In genomic region chr1:227758366-227758765, GRCh38 we compare ENCODE assay signal across 13 cellular contexts. TPM values are rescaled to one million over a fixed set of nuclear protein-coding genes. Genes with fewer than 3 reads are reported as not detected.
DNase-seq lines count a peak whose midpoint lies in the region; ATAC-seq and TF ChIP-seq lines count a peak whose summit lies in the region.
"Had no signal": no experiment of that assay in that cellular context is flagged by ENCODE, and none has a peak within 500 bp of the region (broad histone marks: within the 10 kb centered on the region; RNA-seq: fewer than 3 reads in every experiment).

No MANE protein-coding gene starts in this region.

- H3K27ac ChIP-seq in coronary artery, result no peak overlapping the region

- peak overlapping the region; percentile 82 for H3K27ac Mint-ChIP-seq in mesothelial cell of epicardium

- no peaks in the 10 kb centered on the region for H3K27me3 Mint-ChIP-seq in mesothelial cell of epicardium (ENCODE audit: low read depth)

- H3K4me1 Mint-ChIP-seq in mesothelial cell of epicardium, result peaks cover 20% of the 10 kb centered on the region

- H3K9me3 Mint-ChIP-seq in mesothelial cell of epicardium, result no peaks in the 10 kb centered on the region
- H3K9me3 Mint-ChIP-seq: HFFc6 had no signal

- H3K4me3 Mint-ChIP-seq in mesothelial cell of epicardium, result no peak overlapping the region

- ATAC-seq in GM19351 (IDR thresholded peaks at IDR 0.05; ENCODE audit: unreplicated experiment) (peak; percentile 72), HG03521 (IDR thresholded peaks at IDR 0.05; ENCODE audit: unreplicated experiment) (peak; percentile 44), HG03457 (IDR thresholded peaks at IDR 0.05; ENCODE audit: unreplicated experiment) (no peak)
- ATAC-seq: K562 had no signal

- peaks cover 9% of the 10 kb centered on the region for H3K36me3 Mint-ChIP-seq in mesothelial cell of epicardium

- DNase-seq in GM10266 (ENCODE audit: extremely low spot score) (peak; percentile 66), mesothelial cell of epicardium (ENCODE audit: low spot score in 2 of 2, unreplicated experiment in 2 of 2) (no peak), COLO829 (ENCODE audit: low spot score) (no peak), dedifferentiated amniotic fluid mesenchymal stem cell (ENCODE audit: extremely low spot score) (no peak), coronary artery (ENCODE audit: low spot score) (no peak)
- DNase-seq: COR-L47, heart right ventricle, HFFc6, NCI-H345 had no signal

- no peak overlapping the region for H3K4me3 ChIP-seq in coronary artery
- H3K4me3 ChIP-seq: K562 had no signal

- no peak for TF ChIP-seq CTCF in GM10266 (IDR thresholded peaks at IDR 0.05; ENCODE audit: control insufficient read depth, insufficient read depth, low read depth, missing control alignments)
- no peak for TF ChIP-seq CTCF in mesothelial cell of epicardium (IDR thresholded peaks at IDR 0.05; ENCODE audit: unreplicated experiment)
- no peak for TF ChIP-seq CTCF in coronary artery (IDR thresholded peaks at IDR 0.05)

RNA-seq across cellular contexts. Expression of gene SNAP47, which starts 23.1 kb away (rescaled TPM):
- 41.6 to 42.6 TPM (median 41.8 TPM) in 3 replicates for total RNA-seq in mesothelial cell of epicardium

RNA-seq across cellular contexts. Expression of gene JMJD4, which starts 23.3 kb away (rescaled TPM):
- 20.6 to 26.4 TPM (median 20.8 TPM) in 3 replicates for total RNA-seq in mesothelial cell of epicardium

RNA-seq across cellular contexts. Expression of gene PRSS38, which starts 57.1 kb away (rescaled TPM):
- total RNA-seq in mesothelial cell of epicardium, result not detected in 3 replicates
- total RNA-seq: heart right ventricle, HFFc6 had no signal
